1 cellular context compared by ENCODE assay signal in the genomic region with DNA sequence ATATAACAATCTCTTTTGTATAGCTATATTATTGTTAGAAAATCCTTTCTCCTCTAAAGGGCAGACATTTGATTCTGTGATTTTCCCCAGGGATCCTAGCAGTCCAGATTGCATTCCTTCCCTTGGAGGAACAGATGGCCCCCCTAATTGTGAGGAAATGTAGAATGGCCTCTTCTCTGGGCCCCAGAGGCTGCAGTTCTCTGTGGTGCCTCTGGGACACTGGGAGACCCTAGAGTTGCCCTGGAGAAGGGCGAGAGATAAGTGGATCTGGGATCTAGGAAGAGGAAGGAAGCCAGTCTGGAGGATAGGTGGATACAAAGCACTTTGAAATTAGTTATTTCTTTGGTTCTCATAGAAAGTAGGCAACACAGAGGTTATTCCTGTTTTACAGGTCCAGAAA.
TF ChIP-seq lines count a peak whose summit lies in the region.

No MANE protein-coding gene starts in this region.

TF ChIP-seq in GM23338, 12 proteins besides CTCF, POLR2A, EP300 and RAD21:
- TF ChIP-seq, protein P1, sequence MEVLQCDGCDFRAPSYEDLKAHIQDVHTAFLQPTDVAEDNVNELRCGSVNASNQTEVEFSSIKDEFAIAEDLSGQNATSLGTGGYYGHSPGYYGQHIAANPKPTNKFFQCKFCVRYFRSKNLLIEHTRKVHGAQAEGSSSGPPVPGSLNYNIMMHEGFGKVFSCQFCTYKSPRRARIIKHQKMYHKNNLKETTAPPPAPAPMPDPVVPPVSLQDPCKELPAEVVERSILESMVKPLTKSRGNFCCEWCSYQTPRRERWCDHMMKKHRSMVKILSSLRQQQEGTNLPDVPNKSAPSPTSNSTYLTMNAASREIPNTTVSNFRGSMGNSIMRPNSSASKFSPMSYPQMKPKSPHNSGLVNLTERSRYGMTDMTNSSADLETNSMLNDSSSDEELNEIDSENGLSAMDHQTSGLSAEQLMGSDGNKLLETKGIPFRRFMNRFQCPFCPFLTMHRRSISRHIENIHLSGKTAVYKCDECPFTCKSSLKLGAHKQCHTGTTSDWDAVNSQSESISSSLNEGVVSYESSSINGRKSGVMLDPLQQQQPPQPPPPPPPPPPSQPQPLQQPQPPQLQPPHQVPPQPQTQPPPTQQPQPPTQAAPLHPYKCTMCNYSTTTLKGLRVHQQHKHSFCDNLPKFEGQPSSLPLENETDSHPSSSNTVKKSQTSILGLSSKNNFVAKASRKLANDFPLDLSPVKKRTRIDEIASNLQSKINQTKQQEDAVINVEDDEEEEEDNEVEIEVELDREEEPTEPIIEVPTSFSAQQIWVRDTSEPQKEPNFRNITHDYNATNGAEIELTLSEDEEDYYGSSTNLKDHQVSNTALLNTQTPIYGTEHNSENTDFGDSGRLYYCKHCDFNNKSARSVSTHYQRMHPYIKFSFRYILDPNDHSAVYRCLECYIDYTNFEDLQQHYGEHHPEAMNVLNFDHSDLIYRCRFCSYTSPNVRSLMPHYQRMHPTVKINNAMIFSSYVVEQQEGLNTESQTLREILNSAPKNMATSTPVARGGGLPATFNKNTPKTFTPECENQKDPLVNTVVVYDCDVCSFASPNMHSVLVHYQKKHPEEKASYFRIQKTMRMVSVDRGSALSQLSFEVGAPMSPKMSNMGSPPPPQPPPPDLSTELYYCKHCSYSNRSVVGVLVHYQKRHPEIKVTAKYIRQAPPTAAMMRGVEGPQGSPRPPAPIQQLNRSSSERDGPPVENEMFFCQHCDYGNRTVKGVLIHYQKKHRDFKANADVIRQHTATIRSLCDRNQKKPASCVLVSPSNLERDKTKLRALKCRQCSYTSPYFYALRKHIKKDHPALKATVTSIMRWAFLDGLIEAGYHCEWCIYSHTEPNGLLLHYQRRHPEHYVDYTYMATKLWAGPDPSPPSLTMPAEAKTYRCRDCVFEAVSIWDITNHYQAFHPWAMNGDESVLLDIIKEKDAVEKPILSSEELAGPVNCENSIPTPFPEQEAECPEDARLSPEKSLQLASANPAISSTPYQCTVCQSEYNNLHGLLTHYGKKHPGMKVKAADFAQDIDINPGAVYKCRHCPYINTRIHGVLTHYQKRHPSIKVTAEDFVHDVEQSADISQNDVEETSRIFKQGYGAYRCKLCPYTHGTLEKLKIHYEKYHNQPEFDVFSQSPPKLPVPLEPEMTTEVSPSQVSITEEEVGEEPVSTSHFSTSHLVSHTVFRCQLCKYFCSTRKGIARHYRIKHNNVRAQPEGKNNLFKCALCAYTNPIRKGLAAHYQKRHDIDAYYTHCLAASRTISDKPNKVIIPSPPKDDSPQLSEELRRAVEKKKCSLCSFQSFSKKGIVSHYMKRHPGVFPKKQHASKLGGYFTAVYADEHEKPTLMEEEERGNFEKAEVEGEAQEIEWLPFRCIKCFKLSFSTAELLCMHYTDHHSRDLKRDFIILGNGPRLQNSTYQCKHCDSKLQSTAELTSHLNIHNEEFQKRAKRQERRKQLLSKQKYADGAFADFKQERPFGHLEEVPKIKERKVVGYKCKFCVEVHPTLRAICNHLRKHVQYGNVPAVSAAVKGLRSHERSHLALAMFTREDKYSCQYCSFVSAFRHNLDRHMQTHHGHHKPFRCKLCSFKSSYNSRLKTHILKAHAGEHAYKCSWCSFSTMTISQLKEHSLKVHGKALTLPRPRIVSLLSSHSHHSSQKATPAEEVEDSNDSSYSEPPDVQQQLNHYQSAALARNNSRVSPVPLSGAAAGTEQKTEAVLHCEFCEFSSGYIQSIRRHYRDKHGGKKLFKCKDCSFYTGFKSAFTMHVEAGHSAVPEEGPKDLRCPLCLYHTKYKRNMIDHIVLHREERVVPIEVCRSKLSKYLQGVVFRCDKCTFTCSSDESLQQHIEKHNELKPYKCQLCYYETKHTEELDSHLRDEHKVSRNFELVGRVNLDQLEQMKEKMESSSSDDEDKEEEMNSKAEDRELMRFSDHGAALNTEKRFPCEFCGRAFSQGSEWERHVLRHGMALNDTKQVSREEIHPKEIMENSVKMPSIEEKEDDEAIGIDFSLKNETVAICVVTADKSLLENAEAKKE (CRISPR knock-in tag; IDR thresholded peaks at IDR 0.05), result no peak
- TF ChIP-seq ZNF331 (CRISPR knock-in tag; IDR thresholded peaks at IDR 0.05; ENCODE audit: low read depth) (no peak), CREB1 (CRISPR knock-in tag; IDR thresholded peaks at IDR 0.05; ENCODE audit: low read depth) (no peak), EZH2 (IDR thresholded peaks at IDR 0.05; ENCODE audit: low read depth, unreplicated experiment) (no peak), ZNF114 (CRISPR knock-in tag; IDR thresholded peaks at IDR 0.05) (no peak), NANOG (IDR thresholded peaks at IDR 0.05; ENCODE audit: borderline replicate concordance) (no peak), POLR2AphosphoS5 (IDR thresholded peaks at IDR 0.05; ENCODE audit: low read depth) (no peak), STAT1 (IDR thresholded peaks at IDR 0.05; ENCODE audit: unreplicated experiment) (no peak), JUNB (IDR thresholded peaks at IDR 0.05; ENCODE audit: unreplicated experiment) (no peak), EZH2phosphoT487 (IDR thresholded peaks at IDR 0.05; ENCODE audit: unreplicated experiment) (no peak)
- TF ChIP-seq, protein P2, sequence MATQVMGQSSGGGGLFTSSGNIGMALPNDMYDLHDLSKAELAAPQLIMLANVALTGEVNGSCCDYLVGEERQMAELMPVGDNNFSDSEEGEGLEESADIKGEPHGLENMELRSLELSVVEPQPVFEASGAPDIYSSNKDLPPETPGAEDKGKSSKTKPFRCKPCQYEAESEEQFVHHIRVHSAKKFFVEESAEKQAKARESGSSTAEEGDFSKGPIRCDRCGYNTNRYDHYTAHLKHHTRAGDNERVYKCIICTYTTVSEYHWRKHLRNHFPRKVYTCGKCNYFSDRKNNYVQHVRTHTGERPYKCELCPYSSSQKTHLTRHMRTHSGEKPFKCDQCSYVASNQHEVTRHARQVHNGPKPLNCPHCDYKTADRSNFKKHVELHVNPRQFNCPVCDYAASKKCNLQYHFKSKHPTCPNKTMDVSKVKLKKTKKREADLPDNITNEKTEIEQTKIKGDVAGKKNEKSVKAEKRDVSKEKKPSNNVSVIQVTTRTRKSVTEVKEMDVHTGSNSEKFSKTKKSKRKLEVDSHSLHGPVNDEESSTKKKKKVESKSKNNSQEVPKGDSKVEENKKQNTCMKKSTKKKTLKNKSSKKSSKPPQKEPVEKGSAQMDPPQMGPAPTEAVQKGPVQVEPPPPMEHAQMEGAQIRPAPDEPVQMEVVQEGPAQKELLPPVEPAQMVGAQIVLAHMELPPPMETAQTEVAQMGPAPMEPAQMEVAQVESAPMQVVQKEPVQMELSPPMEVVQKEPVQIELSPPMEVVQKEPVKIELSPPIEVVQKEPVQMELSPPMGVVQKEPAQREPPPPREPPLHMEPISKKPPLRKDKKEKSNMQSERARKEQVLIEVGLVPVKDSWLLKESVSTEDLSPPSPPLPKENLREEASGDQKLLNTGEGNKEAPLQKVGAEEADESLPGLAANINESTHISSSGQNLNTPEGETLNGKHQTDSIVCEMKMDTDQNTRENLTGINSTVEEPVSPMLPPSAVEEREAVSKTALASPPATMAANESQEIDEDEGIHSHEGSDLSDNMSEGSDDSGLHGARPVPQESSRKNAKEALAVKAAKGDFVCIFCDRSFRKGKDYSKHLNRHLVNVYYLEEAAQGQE (IDR thresholded peaks at IDR 0.05; ENCODE audit: unreplicated experiment), result no peak
- TF ChIP-seq, protein P3, sequence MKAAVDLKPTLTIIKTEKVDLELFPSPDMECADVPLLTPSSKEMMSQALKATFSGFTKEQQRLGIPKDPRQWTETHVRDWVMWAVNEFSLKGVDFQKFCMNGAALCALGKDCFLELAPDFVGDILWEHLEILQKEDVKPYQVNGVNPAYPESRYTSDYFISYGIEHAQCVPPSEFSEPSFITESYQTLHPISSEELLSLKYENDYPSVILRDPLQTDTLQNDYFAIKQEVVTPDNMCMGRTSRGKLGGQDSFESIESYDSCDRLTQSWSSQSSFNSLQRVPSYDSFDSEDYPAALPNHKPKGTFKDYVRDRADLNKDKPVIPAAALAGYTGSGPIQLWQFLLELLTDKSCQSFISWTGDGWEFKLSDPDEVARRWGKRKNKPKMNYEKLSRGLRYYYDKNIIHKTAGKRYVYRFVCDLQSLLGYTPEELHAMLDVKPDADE (IDR thresholded peaks at IDR 0.05), result no peak
